14 cellular contexts compared by ENCODE assay signal in the genomic region with DNA sequence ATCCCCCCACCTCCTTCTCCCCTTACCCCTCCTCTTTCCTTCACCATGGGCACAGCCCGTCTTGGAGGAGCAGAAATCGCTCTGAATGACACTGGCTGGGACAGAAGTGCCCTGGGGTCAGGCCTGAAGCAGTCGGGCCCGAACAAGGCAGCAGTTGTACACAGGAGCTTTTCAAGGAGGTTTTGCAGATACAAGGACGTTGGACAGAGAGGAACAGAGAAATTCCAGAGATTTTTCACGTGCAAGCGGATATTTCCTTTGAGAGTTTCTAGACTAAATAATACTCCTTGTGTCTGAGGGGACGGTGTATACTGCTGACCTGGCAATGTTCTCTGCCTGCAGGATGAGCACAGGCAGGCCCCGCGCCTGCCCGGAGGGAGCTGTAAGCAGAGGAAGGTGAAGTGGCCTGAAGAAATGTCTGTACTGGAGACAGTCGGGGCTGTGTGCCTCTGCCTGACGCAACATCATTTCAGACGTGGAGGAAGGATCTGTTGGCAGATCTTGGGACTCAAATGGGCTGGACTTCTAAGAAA.
DNase-seq lines count a peak whose midpoint lies in the region; ATAC-seq and TF ChIP-seq lines count a peak whose summit lies in the region.
"Had no signal": no experiment of that assay in that cellular context is flagged by ENCODE, and none has a peak within 500 bp of the region (broad histone marks: within the 10 kb centered on the region; RNA-seq: fewer than 3 reads in every experiment).

No MANE protein-coding gene starts in this region.

- no peak for TF ChIP-seq POLR2A in stomach (IDR thresholded peaks at IDR 0.05)

- ATAC-seq in activated T-cell treated with anti-CD3 and anti-CD28 coated beads, Interleukin-2, amount 50 U/mL, for 72 hours (replicated peaks in 1 of 2), result no peak
- ATAC-seq: left ventricle myocardium superior had no signal

- H3K36me3 Mint-ChIP-seq in endodermal cell (ENCODE audit: low read depth) (no peaks in the 10 kb centered on the region), nephron progenitor cell (ENCODE audit: low read depth) (no peaks in the 10 kb centered on the region)
- H3K36me3 Mint-ChIP-seq in activated T-cell treated with anti-CD3 and anti-CD28 coated beads, Interleukin-2, amount 50 U/mL, for 72 hours (ENCODE audit: insufficient read depth in 2 of 2), result no peaks in the 10 kb centered on the region

- H3K4me3 Mint-ChIP-seq in endodermal cell (no peak overlapping the region), nephron progenitor cell (peak overlapping the region; percentile 23)
- no peak overlapping the region for H3K4me3 Mint-ChIP-seq in activated T-cell treated with anti-CD3 and anti-CD28 coated beads, Interleukin-2, amount 50 U/mL, for 72 hours
- H3K4me3 Mint-ChIP-seq: activated B cell treated with CpG ODN at 0.5 μM for 24 hours; activated T-cell treated with anti-CD3 and anti-CD28 coated beads, Interleukin-2, amount 50 U/mL, for 24 hours had no signal

- WGBS in endodermal cell (ENCODE audit: insufficient coverage in 1 of 2, insufficient read length in 1 of 2), 2 experiments, result 74 to 86% methylated on average over 10 to 14 of the region's 14 CpGs
- WGBS in stomach, 5 donors, result 47 to 77% (median 71%) methylated on average over 14 of the region's 14 CpGs

- H3K27me3 Mint-ChIP-seq in endodermal cell (ENCODE audit: insufficient read depth) (no peaks in the 10 kb centered on the region), nephron progenitor cell (ENCODE audit: low read depth, poor library complexity) (peaks cover 3% of the 10 kb centered on the region)
- H3K27me3 Mint-ChIP-seq in activated T-cell treated with anti-CD3 and anti-CD28 coated beads, Interleukin-2, amount 50 U/mL, for 72 hours (ENCODE audit: low read depth), result peaks cover 7% of the 10 kb centered on the region
- H3K27me3 Mint-ChIP-seq: activated B cell treated with CpG ODN at 0.5 μM for 24 hours had no signal

- H3K27ac ChIP-seq in SJSA1 (peak overlapping the region; percentile 21; the same call in 1 of the 2 replicates), endodermal cell (ENCODE audit: low read depth, low read length) (peak overlapping the region; percentile 84), tibial artery (peak overlapping the region; percentile 26 to 65), stomach (peak overlapping the region in 2 of 5 donors; percentile 48 to 54)
- H3K27ac ChIP-seq: PC-9 had no signal

- no peaks in the 10 kb centered on the region for H3K36me3 ChIP-seq in SJSA1
- H3K36me3 ChIP-seq in endodermal cell (ENCODE audit: control insufficient read depth, insufficient read depth, low read length), result no peaks in the 10 kb centered on the region
- no peaks in the 10 kb centered on the region for H3K36me3 ChIP-seq in tibial artery
- H3K36me3 ChIP-seq in stomach, result no peaks in the 10 kb centered on the region

- no peak for TF ChIP-seq EP300 in stomach (IDR thresholded peaks at IDR 0.05)

- H3K9ac ChIP-seq in endodermal cell (ENCODE audit: extremely low read depth, low read length, poor library complexity, severe bottlenecking), result no peak overlapping the region

- DNase-seq in SJSA1 (ENCODE audit: low read depth in 1 of 2, low spot score in 2 of 2) (peak; percentile 53 to 57), endodermal cell (no peak), nephron progenitor cell (no peak), tibial artery (peak in 1 of 2 donors; percentile 58), NCI-H2171 treated with DMSO at 0.1 percent for 48 hours (lab: John Stamatoyannopoulos, UW) (no peak), stomach (no peak), KBM-7 (no peak)
- no peak for DNase-seq in activated T-cell treated with anti-CD3 and anti-CD28 coated beads, Interleukin-2, amount 50 U/mL, for 72 hours
- DNase-seq: activated B cell treated with CpG ODN at 0.5 μM for 24 hours; activated T-cell treated with anti-CD3 and anti-CD28 coated beads, Interleukin-2, amount 50 U/mL, for 24 hours; COR-L47; left ventricle myocardium superior; NCI-H2029; PC-9 had no signal

- H3K4me1 ChIP-seq in SJSA1 (replicated peaks) (peaks cover 63% of the 10 kb centered on the region), endodermal cell (ENCODE audit: control insufficient read depth, insufficient read depth, low read length) (peaks cover 11% of the 10 kb centered on the region), tibial artery (peaks cover 0 to 68% (median 49%) of the 10 kb centered on the region in 4 donors), stomach (peaks cover 0 to 27% (median 17%) of the 10 kb centered on the region in 4 donors)

- H3K27me3 ChIP-seq in SJSA1 (replicated peaks) (no peaks in the 10 kb centered on the region), endodermal cell (ENCODE audit: control insufficient read depth, insufficient read depth, low read length, poor library complexity, severe bottlenecking) (no peaks in the 10 kb centered on the region), tibial artery (no peaks in the 10 kb centered on the region), stomach (no peaks in the 10 kb centered on the region)

- no peak overlapping the region for H3K4me3 ChIP-seq in SJSA1
- H3K4me3 ChIP-seq in endodermal cell (ENCODE audit: low read length), result no peak overlapping the region
- no peak overlapping the region for H3K4me3 ChIP-seq in tibial artery
- no peak overlapping the region for H3K4me3 ChIP-seq in stomach
- H3K4me3 ChIP-seq: PC-9 had no signal

- in situ Hi-C loops in KBM-7 (cut with MboI; ENCODE audit: low pct_unique_long_range_greater_than_20kb, low sequenced_read_pairs), result loop anchor here (10.0 kb wide), 1 partner anchor 61 kb away; no protein-coding TSS in a partner anchor

- H3K9me3 ChIP-seq in SJSA1 (replicated peaks) (no peaks in the 10 kb centered on the region), endodermal cell (ENCODE audit: control insufficient read depth, low read length) (no peaks in the 10 kb centered on the region), tibial artery (no peaks in the 10 kb centered on the region), stomach (no peaks in the 10 kb centered on the region)

- no peaks in the 10 kb centered on the region for H3K9me3 Mint-ChIP-seq in endodermal cell
- no peaks in the 10 kb centered on the region for H3K9me3 Mint-ChIP-seq in nephron progenitor cell
- no peaks in the 10 kb centered on the region for H3K9me3 Mint-ChIP-seq in activated T-cell treated with anti-CD3 and anti-CD28 coated beads, Interleukin-2, amount 50 U/mL, for 72 hours
- H3K9me3 Mint-ChIP-seq: activated B cell treated with CpG ODN at 0.5 μM for 24 hours; activated T-cell treated with anti-CD3 and anti-CD28 coated beads, Interleukin-2, amount 50 U/mL, for 24 hours had no signal

- no peak for TF ChIP-seq CTCF in endodermal cell (conservative IDR thresholded peaks at IDR 0.05)
- TF ChIP-seq CTCF in nephron progenitor cell (IDR thresholded peaks at IDR 0.05), result no peak
- no peak for TF ChIP-seq CTCF in tibial artery (IDR thresholded peaks at IDR 0.05)
- no peak for TF ChIP-seq CTCF in stomach (IDR thresholded peaks at IDR 0.05)

- intact Hi-C loops in tibial artery (cut with DNase I; ENCODE audit: low total_unique reads), result no loop called here
- intact Hi-C loops in stomach (cut with DNase I; ENCODE audit: low total_unique reads), result no loop called here

- peaks cover 33% of the 10 kb centered on the region for H3K4me1 Mint-ChIP-seq in endodermal cell
- H3K4me1 Mint-ChIP-seq in nephron progenitor cell, result peaks cover 80% of the 10 kb centered on the region
- H3K4me1 Mint-ChIP-seq in activated T-cell treated with anti-CD3 and anti-CD28 coated beads, Interleukin-2, amount 50 U/mL, for 72 hours (ENCODE audit: low read depth), result no peaks in the 10 kb centered on the region

- H3K27ac Mint-ChIP-seq in endodermal cell, result no peak overlapping the region
- peak overlapping the region; percentile 94 for H3K27ac Mint-ChIP-seq in nephron progenitor cell
- H3K27ac Mint-ChIP-seq in activated T-cell treated with anti-CD3 and anti-CD28 coated beads, Interleukin-2, amount 50 U/mL, for 72 hours, result no peak overlapping the region
- H3K27ac Mint-ChIP-seq: activated B cell treated with CpG ODN at 0.5 μM for 24 hours; activated T-cell treated with anti-CD3 and anti-CD28 coated beads, Interleukin-2, amount 50 U/mL, for 24 hours had no signal

Comparison
In these comparisons a context has a peak if more than half of its experiments do, and no peak if none do; other contexts are left out.
1. DNase-seq: peak in SJSA1 (2 of 2); none in endodermal cell (single experiment), nephron progenitor cell (single experiment), NCI-H2171 treated with DMSO at 0.1 percent for 48 hours (single experiment), stomach (single experiment), activated T-cell treated with anti-CD3 and anti-CD28 coated beads, Interleukin-2, amount 50 U/mL, for 72 hours (0 of 2) and KBM-7 (single experiment).